In the genomic region with DNA sequence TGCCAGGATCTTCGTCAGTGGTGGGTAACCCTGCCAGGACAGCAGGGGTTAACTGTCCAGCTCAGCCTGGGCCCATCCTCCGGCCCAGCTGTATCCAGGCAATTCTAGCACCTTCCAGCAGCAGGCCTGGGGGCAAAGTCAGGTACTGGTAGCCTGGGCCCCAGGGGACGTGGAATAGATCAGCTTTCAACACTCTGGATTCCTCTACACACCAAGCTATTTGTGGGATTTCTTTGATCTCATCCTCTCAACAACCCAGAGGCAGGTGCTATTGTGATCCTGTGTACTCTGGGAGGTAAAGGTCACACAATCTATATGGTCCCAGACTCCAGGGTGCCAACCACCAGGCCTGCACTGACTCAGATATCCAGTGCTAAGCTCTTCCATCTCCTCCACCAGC, we compare ENCODE assay signal across 22 cellular contexts. TPM values are rescaled to one million over a fixed set of nuclear protein-coding genes. Genes with fewer than 3 reads are reported as not detected.
A peak's percentile ranks its signal among the peaks of the same experiment; 100 is the strongest.
DNase-seq lines count a peak whose midpoint lies in the region; ATAC-seq, FAIRE-seq and TF ChIP-seq lines count a peak whose summit lies in the region.
"Had no signal": no experiment of that assay in that cellular context is flagged by ENCODE, and none has a peak within 500 bp of the region (broad histone marks: within the 10 kb centered on the region; RNA-seq: fewer than 3 reads in every experiment).

No MANE protein-coding gene starts in this region.

- intact Hi-C loops in left ventricle myocardium superior (cut with micrococcal nuclease), result no loop called here
- intact Hi-C loops in heart right ventricle (cut with DNase I), result no loop called here

- H3K27me3 ChIP-seq in heart right ventricle, result no peaks in the 10 kb centered on the region
- H3K27me3 ChIP-seq in endodermal cell (ENCODE audit: control insufficient read depth, insufficient read depth, low read length, poor library complexity, severe bottlenecking), result no peaks in the 10 kb centered on the region
- H3K27me3 ChIP-seq: MG63 had no signal

- H3K36me3 ChIP-seq in heart right ventricle (peaks cover 0 to 48% (median 0%) of the 10 kb centered on the region in 9 donors), endodermal cell (ENCODE audit: control insufficient read depth, insufficient read depth, low read length) (peaks cover 4% of the 10 kb centered on the region)
- H3K36me3 ChIP-seq: MG63 had no signal

- ATAC-seq in left ventricle myocardium superior (no peak), heart right ventricle (no peak)
- ATAC-seq: GM12878 had no signal

- H3K9me3 Mint-ChIP-seq in endodermal cell, result no peaks in the 10 kb centered on the region
- peaks cover 2% of the 10 kb centered on the region for H3K9me3 Mint-ChIP-seq in glutamatergic neuron (ENCODE audit: unreplicated experiment)
- H3K9me3 Mint-ChIP-seq: CD14-positive monocyte, IgD-negative memory B cell had no signal

- no peaks in the 10 kb centered on the region for H3K9me3 ChIP-seq in heart right ventricle
- H3K9me3 ChIP-seq in endodermal cell (ENCODE audit: control insufficient read depth, low read length), result no peaks in the 10 kb centered on the region
- H3K9me3 ChIP-seq: MG63 had no signal

- no peak for FAIRE-seq in RCC 7860 (lab: Jason Lieb, UNC)
- FAIRE-seq: GM12878, GM19239 had no signal

- no peaks in the 10 kb centered on the region for H3K4me1 ChIP-seq in heart right ventricle
- no peaks in the 10 kb centered on the region for H3K4me1 ChIP-seq in endodermal cell (ENCODE audit: control insufficient read depth, insufficient read depth, low read length)

- H3K4me3 ChIP-seq in heart right ventricle (no peak overlapping the region), endodermal cell (ENCODE audit: low read length) (no peak overlapping the region)
- H3K4me3 ChIP-seq: GM12878, MG63 had no signal

- no peak overlapping the region for H3K27ac ChIP-seq in heart right ventricle
- no peak overlapping the region for H3K27ac ChIP-seq in endodermal cell (ENCODE audit: low read depth, low read length)

- TF ChIP-seq CTCF in heart right ventricle (IDR thresholded peaks at IDR 0.05), result no peak
- TF ChIP-seq CTCF in endodermal cell (conservative IDR thresholded peaks at IDR 0.05), result no peak
- TF ChIP-seq CTCF in glutamatergic neuron (IDR thresholded peaks at IDR 0.05; ENCODE audit: partially characterized antibody, unreplicated experiment), result no peak

- H3K27ac Mint-ChIP-seq in endodermal cell (peak overlapping the region; percentile 49), glutamatergic neuron (ENCODE audit: unreplicated experiment) (no peak overlapping the region)
- H3K27ac Mint-ChIP-seq: IgD-negative memory B cell had no signal

- 67 to 72% methylated on average over 3 of the region's 3 CpGs for WGBS in heart right ventricle, 2 donors
- 84 to 90% methylated on average over 2 to 3 of the region's 3 CpGs for WGBS in endodermal cell (ENCODE audit: insufficient coverage in 1 of 2, insufficient read length in 1 of 2), 2 experiments

- H3K4me3 Mint-ChIP-seq in endodermal cell, result no peak overlapping the region
- H3K4me3 Mint-ChIP-seq in glutamatergic neuron (ENCODE audit: unreplicated experiment), result no peak overlapping the region
- H3K4me3 Mint-ChIP-seq: CD14-positive monocyte, IgD-negative memory B cell had no signal

- H3K36me3 Mint-ChIP-seq in endodermal cell (ENCODE audit: low read depth) (peaks cover 35% of the 10 kb centered on the region), glutamatergic neuron (ENCODE audit: unreplicated experiment) (no peaks in the 10 kb centered on the region)

- H3K27me3 Mint-ChIP-seq in endodermal cell (ENCODE audit: insufficient read depth), result no peaks in the 10 kb centered on the region
- H3K27me3 Mint-ChIP-seq in glutamatergic neuron (ENCODE audit: unreplicated experiment), result no peaks in the 10 kb centered on the region
- H3K27me3 Mint-ChIP-seq: IgD-negative memory B cell had no signal

- H3K9ac ChIP-seq in endodermal cell (ENCODE audit: extremely low read depth, low read length, poor library complexity, severe bottlenecking), result no peak overlapping the region

- H3K4me1 Mint-ChIP-seq in endodermal cell (peaks cover 7% of the 10 kb centered on the region), glutamatergic neuron (ENCODE audit: low read depth, unreplicated experiment) (no peaks in the 10 kb centered on the region)
- H3K4me1 Mint-ChIP-seq: CD14-positive monocyte had no signal

- DNase-seq in left ventricle myocardium superior (peak; percentile 12), heart right ventricle (no peak), HuH-7 (ENCODE audit: low spot score) (peak; percentile 44), endodermal cell (no peak), RCC 7860 (ENCODE audit: low spot score) (no peak), glutamatergic neuron (no peak)
- no peak for DNase-seq in stimulated activated CD4-positive, alpha-beta T cell treated with anti-CD3 and anti-CD28 coated beads, Interleukin-4, amount 100 ng/mL, for 1 hour
- DNase-seq: ACHN, GOT3, Kasumi-1, MG63, NCI-H1048, NCI-H1436, NCI-H1930, NCI-H2227 treated with DMSO at 0.1 percent for 48 hours, NCI-H510A treated with DMSO at 0.1 percent for 48 hours, NCI-H82, OCI-M1 had no signal

RNA-seq across cellular contexts. Expression of gene SPOUT1, which starts 8.7 kb away (rescaled TPM):
- 13.5 TPM for total RNA-seq in left ventricle myocardium superior
- total RNA-seq in heart right ventricle, result 10 to 100 TPM in 9 of 10 donors, 1 to 10 TPM in 1; 9.9 to 22.1 (median 16.4) TPM
- polyA plus RNA-seq in heart right ventricle, result 10 to 100 TPM; 20.8 to 22.4 TPM
- total RNA-seq in endodermal cell, result 10 to 100 TPM; 66.9 to 86.5 TPM
- polyA plus RNA-seq in endodermal cell (2013, experiment 1 of 2), result 39.4 TPM
- polyA plus RNA-seq in endodermal cell (2013, experiment 2 of 2), result 25.4 TPM
- 22.3 TPM for total RNA-seq in glutamatergic neuron (ENCODE audit: unreplicated experiment)

RNA-seq across cellular contexts. Expression of gene ENDOG, which starts 20.0 kb away (rescaled TPM):
- total RNA-seq in left ventricle myocardium superior (88.5 TPM), heart right ventricle (10 to 100 TPM; 40.9 to 97.2 (median 52.0) TPM), endodermal cell (10 to 100 TPM; 15.5 to 15.7 TPM), glutamatergic neuron (ENCODE audit: unreplicated experiment) (35.9 TPM)
- polyA plus RNA-seq in heart right ventricle, result 10 to 100 TPM; 51.3 to 98.8 TPM
- polyA plus RNA-seq in endodermal cell (2013, experiment 1 of 2), result 13.1 TPM
- polyA plus RNA-seq in endodermal cell (2013, experiment 2 of 2), result 11.5 TPM

RNA-seq across cellular contexts. Expression of gene KYAT1, which starts 43.4 kb away (rescaled TPM):
- total RNA-seq in left ventricle myocardium superior (16.6 TPM), heart right ventricle (10 to 100 TPM in 7 of 10 donors, 1 to 10 TPM in 3; 8.9 to 20.3 (median 11.1) TPM), endodermal cell (10 to 100 TPM; 13.6 to 25.3 TPM), glutamatergic neuron (ENCODE audit: unreplicated experiment) (19.5 TPM)
- polyA plus RNA-seq in heart right ventricle, result 10 to 100 TPM; 10.9 to 12.7 TPM
- polyA plus RNA-seq in endodermal cell (2013, experiment 1 of 2), result 18.8 TPM
- 16.8 TPM for polyA plus RNA-seq in endodermal cell (2013, experiment 2 of 2)

RNA-seq across cellular contexts. Expression of gene LRRC8A, which starts 43.6 kb away (rescaled TPM):
- total RNA-seq in left ventricle myocardium superior (21.6 TPM), heart right ventricle (10 to 100 TPM; 15.2 to 45.1 (median 19.6) TPM), endodermal cell (10 to 100 TPM; 54.6 to 58.7 TPM), glutamatergic neuron (ENCODE audit: unreplicated experiment) (93.0 TPM)
- polyA plus RNA-seq in heart right ventricle, result 10 to 100 TPM; 13.2 to 41.7 TPM
- 32.7 TPM for polyA plus RNA-seq in endodermal cell (2013, experiment 1 of 2)
- polyA plus RNA-seq in endodermal cell (2013, experiment 2 of 2), result 34.9 TPM

RNA-seq across cellular contexts. Expression of gene TBC1D13, which starts 51.3 kb away (rescaled TPM):
- total RNA-seq in left ventricle myocardium superior (19.9 TPM), heart right ventricle (10 to 100 TPM; 15.0 to 21.3 (median 17.8) TPM), endodermal cell (10 to 100 TPM; 30.2 to 34.3 TPM), glutamatergic neuron (ENCODE audit: unreplicated experiment) (25.6 TPM)
- 10 to 100 TPM; 12.3 to 13.5 TPM for polyA plus RNA-seq in heart right ventricle
- polyA plus RNA-seq in endodermal cell (2013, experiment 1 of 2), result 30.9 TPM
- polyA plus RNA-seq in endodermal cell (2013, experiment 2 of 2), result 27.1 TPM

Comparison
In these comparisons a context has a peak if more than half of its experiments do, and no peak if none do; other contexts are left out.
1. DNase-seq: peak in left ventricle myocardium superior (single experiment) and HuH-7 (single experiment); none in heart right ventricle (0 of 2), endodermal cell (single experiment), RCC 7860 (single experiment), stimulated activated CD4-positive, alpha-beta T cell treated with anti-CD3 and anti-CD28 coated beads, Interleukin-4, amount 100 ng/mL, for 1 hour (single experiment) and glutamatergic neuron (single experiment).